ENCODE assay signal across 18 cellular contexts in genomic region chr15:31501074-31501473, GRCh38.
DNase-seq lines count a peak whose midpoint lies in the region; ATAC-seq, FAIRE-seq and TF ChIP-seq lines count a peak whose summit lies in the region.
"Had no signal": no experiment of that assay in that cellular context is flagged by ENCODE, and none has a peak within 500 bp of the region (broad histone marks: within the 10 kb centered on the region; RNA-seq: fewer than 3 reads in every experiment).

No MANE protein-coding gene starts in this region.

- no peak overlapping the region for H3K4me2 ChIP-seq in HepG2 (ENCODE audit: low read depth, low read length)

- FAIRE-seq in HepG2 (lab: Jason Lieb, UNC) = no peak

- H2AFZ ChIP-seq in HepG2 (ENCODE audit: low read length) = no peak overlapping the region

- no peak overlapping the region for H3K9ac ChIP-seq in HepG2 (ENCODE audit: insufficient read depth, low read depth, low read length)

- CTCF ChIA-PET in HepG2 (lab: Yijun Ruan, JAX; ENCODE audit: low intra/inter-chr PET ratio, low total read pairs) = no interaction called here

- no peaks in the 10 kb centered on the region for H3K79me2 ChIP-seq in HepG2 (ENCODE audit: insufficient read depth, low read length)

- WGBS in HepG2 (ENCODE audit: low lambda C conversion rate) = 5% methylated on average over 2 of the region's 2 CpGs
- 47% methylated on average over 2 of the region's 2 CpGs for WGBS in right lobe of liver (ENCODE audit: insufficient coverage, low coverage, low lambda C conversion rate, missing lambda C conversion rate)

- in situ Hi-C loops in HepG2 (cut with HindIII; ENCODE audit: extremely low pct_ligation_motif_present, low pct_unique_long_range_greater_than_20kb) (no loop called here), GM13977 (cut with MboI; ENCODE audit: low pct_unique_long_range_greater_than_20kb, low sequenced_read_pairs, unreplicated experiment) (no loop called here)

- no peaks in the 10 kb centered on the region for H4K20me1 ChIP-seq in HepG2 (ENCODE audit: insufficient read depth, low read length)

- TF ChIP-seq EP300 in HepG2 (IDR thresholded peaks at IDR 0.05; ENCODE audit: low read depth in 2 of 2, low read length in 2 of 2) (no peak), HepG2 (CRISPR knock-in tag; IDR thresholded peaks at IDR 0.05; ENCODE audit: borderline replicate concordance) (no peak)

- POLR2A ChIA-PET in HepG2 (lab: Yijun Ruan, JAX) = no interaction called here

- DNase-seq in HepG2 (ENCODE audit: low spot score) (no peak), right lobe of liver (no peak), NCI-H748 (lab: John Stamatoyannopoulos, UW; ENCODE audit: unreplicated experiment) (peak; percentile 79), mucosa of gallbladder (ENCODE audit: low spot score) (peak; percentile 2), GM13977 (ENCODE audit: low spot score) (no peak), NCI-H524 treated with DMSO at 0.1 percent for 48 hours (lab: John Stamatoyannopoulos, UW) (no peak)
- DNase-seq in activated naive CD4-positive, alpha-beta T cell treated with anti-CD3 and anti-CD28 coated beads, Interleukin-2, amount 50 U/mL, for 16 hours = no peak
- DNase-seq: ACHN; CD4-positive, alpha-beta memory T cell; H7; KG1; MG63; NCI-H1105; NCI-H1930; NCI-H524 had no signal

- no peak overlapping the region for H3K4me3 ChIP-seq in HepG2 (replicated peaks in 1 of 3; ENCODE audit: insufficient read depth in 1 of 3, low read depth in 2 of 3, low read length in 3 of 3)
- no peak overlapping the region for H3K4me3 ChIP-seq in right lobe of liver
- H3K4me3 ChIP-seq: MG63, SK-N-MC had no signal

- BruUV-seq in HepG2 (replicated peaks; lab: Mats Ljungman, UMichigan) = no TSS peak

- H3K27ac ChIP-seq in HepG2 (ENCODE audit: extremely low read length, insufficient read depth, low read length) (no peak overlapping the region), right lobe of liver (no peak overlapping the region)
- H3K27ac ChIP-seq: SK-N-MC had no signal

- TF ChIP-seq CTCF in HepG2 (CRISPR knock-in tag; IDR thresholded peaks at IDR 0.05) (no peak), right lobe of liver (IDR thresholded peaks at IDR 0.05) (no peak), GM13977 (IDR thresholded peaks at IDR 0.05; ENCODE audit: extremely low read depth, insufficient read depth, missing control alignments) (no peak)

- H3K4me1 ChIP-seq in HepG2 (ENCODE audit: insufficient read depth, low read length) = no peaks in the 10 kb centered on the region
- H3K4me1 ChIP-seq in right lobe of liver = no peaks in the 10 kb centered on the region

- TF ChIP-seq RAD21 in HepG2 (CRISPR knock-in tag; IDR thresholded peaks at IDR 0.05) = no peak

- no peak for TF ChIP-seq POLR2A in HepG2 (IDR thresholded peaks at IDR 0.05; ENCODE audit: insufficient read depth in 1 of 2, low read depth in 2 of 2, low read length in 2 of 2)
- no peak for TF ChIP-seq POLR2A in right lobe of liver (IDR thresholded peaks at IDR 0.05)

- no peak for ATAC-seq in HepG2
- no peak for ATAC-seq in right lobe of liver
- ATAC-seq: Panc1, Right ventricle myocardium inferior had no signal

- H3K9me3 ChIP-seq in HepG2 (ENCODE audit: low read length) = no peaks in the 10 kb centered on the region
- no peaks in the 10 kb centered on the region for H3K9me3 ChIP-seq in right lobe of liver
- H3K9me3 ChIP-seq: MG63 had no signal

- H3K27me3 ChIP-seq in HepG2 (ENCODE audit: control insufficient read depth in 1 of 2, insufficient read depth in 2 of 2, low read length in 2 of 2) (no peaks in the 10 kb centered on the region; a peak in 3 of 5 replicates), right lobe of liver (no peaks in the 10 kb centered on the region)
- H3K27me3 ChIP-seq: MG63 had no signal

- H3K36me3 ChIP-seq in HepG2 (replicated peaks in 1 of 2; ENCODE audit: control insufficient read depth in 1 of 2, insufficient read depth in 2 of 2, low read length in 2 of 2) (no peaks in the 10 kb centered on the region), right lobe of liver (no peaks in the 10 kb centered on the region)
- H3K36me3 ChIP-seq: MG63 had no signal

- intact Hi-C loops in HepG2 (cut with micrococcal nuclease; ENCODE audit: unreplicated experiment) = no loop called here
- intact Hi-C loops in right lobe of liver (cut with DNase I) = loop anchor here in 1 of 2 donors (10.0 kb wide), 1 partner anchor 54 kb away; no protein-coding TSS in a partner anchor

TF ChIP-seq in HepG2, 621 proteins besides CTCF, POLR2A, EP300 and RAD21:
- no peak for TF ChIP-seq SMC3 (IDR thresholded peaks at IDR 0.05; ENCODE audit: low read length)
- no peak for TF ChIP-seq ZBTB40 (IDR thresholded peaks at IDR 0.05)
- peak; percentile 82 for TF ChIP-seq ZBTB40 (CRISPR knock-in tag; IDR thresholded peaks at IDR 0.05)
TF ChIP-seq in HepG2: peak in this region for 1.

Comparison
In these comparisons a context has a peak if more than half of its experiments do, and no peak if none do; other contexts are left out.
1. DNase-seq: peak in NCI-H748 (single experiment) and mucosa of gallbladder (single experiment); none in HepG2 (single experiment), right lobe of liver (0 of 3), activated naive CD4-positive, alpha-beta T cell treated with anti-CD3 and anti-CD28 coated beads, Interleukin-2, amount 50 U/mL, for 16 hours (single experiment), GM13977 (single experiment) and NCI-H524 treated with DMSO at 0.1 percent for 48 hours (single experiment).